19 cellular contexts compared by ENCODE assay signal in genomic region chr7:2830609-2831376, GRCh38. TPM values are rescaled to one million over a fixed set of nuclear protein-coding genes. Genes with fewer than 3 reads are reported as not detected.
DNase-seq lines count a peak whose midpoint lies in the region; ATAC-seq, FAIRE-seq and TF ChIP-seq lines count a peak whose summit lies in the region.
"Had no signal": no experiment of that assay in that cellular context is flagged by ENCODE, and none has a peak within 500 bp of the region (broad histone marks: within the 10 kb centered on the region; RNA-seq: fewer than 3 reads in every experiment).

No MANE protein-coding gene starts in this region.

- peaks cover 9 to 11% of the 10 kb centered on the region in 2 experiments for H3K36me3 ChIP-seq in trophoblast cell (ENCODE audit: control insufficient read depth in 1 of 2, insufficient read depth in 2 of 2, low read length in 2 of 2)

- peak overlapping the region; percentile 83 for H3K27ac ChIP-seq in trophoblast cell (ENCODE audit: low read depth, low read length)

- DNase-seq in GM19239 (ENCODE audit: insufficient read length, low spot score) (no peak), NCI-H226 (peak; percentile 35), choroid plexus epithelial cell (ENCODE audit: low read depth) (peak; percentile 42), trophoblast cell (peak; percentile 82 to 95), NCI-H1105 (lab: John Stamatoyannopoulos, UW) (no peak)
- no peak for DNase-seq in stimulated activated CD4-positive, alpha-beta T cell treated with anti-CD3 and anti-CD28 coated beads, Interleukin-1b, Interleukin-23, amount 100 ng/mL, for 48 hours
- no peak for DNase-seq in activated CD4-positive, alpha-beta memory T cell treated with anti-CD3 and anti-CD28 coated beads for 36 hours
- DNase-seq: Calu3; CD4-positive, CD25-positive, alpha-beta regulatory T cell; DMS79; NCI-H1436 treated with DMSO at 0.1 percent for 48 hours; NCI-H2081 treated with DMSO at 0.1 percent for 48 hours; NCI-H2227 treated with DMSO at 0.1 percent for 48 hours; NCI-H526 treated with DMSO at 0.1 percent for 48 hours; NK-92 treated with Interleukin-12 subunit alpha and Interleukin-12 subunit beta, amount 100 ng/mL, for 24 hours; PC-3 had no signal

- peaks cover 23 to 31% of the 10 kb centered on the region in 2 experiments for H3K4me1 ChIP-seq in trophoblast cell (ENCODE audit: control insufficient read depth in 1 of 2, insufficient read depth in 2 of 2, low read length in 2 of 2)

- CTCF ChIA-PET in activated CD4-positive, alpha-beta memory T cell treated with anti-CD3 and anti-CD28 coated beads for 36 hours (lab: Charles Lee): no interaction called here

- H3K79me1 ChIP-seq in trophoblast cell (ENCODE audit: low read length): peaks cover 44% of the 10 kb centered on the region

- peak overlapping the region; percentile 14 for H2BK12ac ChIP-seq in trophoblast cell (ENCODE audit: low read length)

- H2AK5ac ChIP-seq in trophoblast cell (ENCODE audit: low read length): peak overlapping the region; percentile 36

- ATAC-seq in GM19324 (IDR thresholded peaks at IDR 0.05; ENCODE audit: low FRiP score, unreplicated experiment): no peak
- ATAC-seq: PC-3 had no signal

- H4K8ac ChIP-seq in trophoblast cell (ENCODE audit: low read depth, low read length): peak overlapping the region; percentile 63

- peaks cover 31% of the 10 kb centered on the region for H3K79me2 ChIP-seq in trophoblast cell (ENCODE audit: control insufficient read depth, insufficient read depth, low read length, poor library complexity)

- H3K14ac ChIP-seq in trophoblast cell (ENCODE audit: low read length): peak overlapping the region; percentile 41

- H3K23ac ChIP-seq in trophoblast cell (ENCODE audit: low read length): no peak overlapping the region

- H3K4me1 Mint-ChIP-seq in activated CD4-positive, alpha-beta memory T cell treated with anti-CD3 and anti-CD28 coated beads for 36 hours (ENCODE audit: low read depth): peaks cover 5% of the 10 kb centered on the region

- POLR2A ChIA-PET in activated CD4-positive, alpha-beta memory T cell treated with anti-CD3 and anti-CD28 coated beads for 36 hours (lab: Charles Lee): interaction anchor here (0.6 kb wide), 1 partner anchor 119 kb away, joined by 3 read pairs; no protein-coding TSS in a partner anchor

- FAIRE-seq in GM19239 (lab: Jason Lieb, UNC): peak; percentile 14
- FAIRE-seq: GM12891, H1 had no signal

- peak overlapping the region; percentile 70 for H3K18ac ChIP-seq in trophoblast cell (ENCODE audit: low read length)

- H2BK5ac ChIP-seq in trophoblast cell (ENCODE audit: low read depth, low read length, poor library complexity): peak overlapping the region; percentile 70

- H3K4me3 ChIP-seq in choroid plexus epithelial cell (ENCODE audit: low read depth, low read length): no peak overlapping the region
- no peak overlapping the region for H3K4me3 ChIP-seq in trophoblast cell (ENCODE audit: low read depth, low read length)

- H3K27me3 ChIP-seq in trophoblast cell (ENCODE audit: insufficient read depth, low read length): no peaks in the 10 kb centered on the region

- H4K12ac ChIP-seq in trophoblast cell (ENCODE audit: low read depth, low read length): no peak overlapping the region

- H3K36me3 Mint-ChIP-seq in activated CD4-positive, alpha-beta memory T cell treated with anti-CD3 and anti-CD28 coated beads for 36 hours: peaks cover 11% of the 10 kb centered on the region

- TF ChIP-seq CTCF in choroid plexus epithelial cell (conservative IDR thresholded peaks at IDR 0.05; ENCODE audit: low read depth, low read length): no peak

- H2AFZ ChIP-seq in trophoblast cell (ENCODE audit: insufficient read depth, low read length, poor library complexity): peak overlapping the region; percentile 19

- no peaks in the 10 kb centered on the region for H3K27me3 Mint-ChIP-seq in activated CD4-positive, alpha-beta memory T cell treated with anti-CD3 and anti-CD28 coated beads for 36 hours
- H3K27me3 Mint-ChIP-seq: CD4-positive, CD25-positive, alpha-beta regulatory T cell had no signal

- peak overlapping the region; percentile 9 for H3K4ac ChIP-seq in trophoblast cell (ENCODE audit: low read depth, low read length)

- no peak overlapping the region for H3K4me3 Mint-ChIP-seq in activated CD4-positive, alpha-beta memory T cell treated with anti-CD3 and anti-CD28 coated beads for 36 hours
- H3K4me3 Mint-ChIP-seq: CD4-positive, CD25-positive, alpha-beta regulatory T cell had no signal

- no peaks in the 10 kb centered on the region for H3K9me3 Mint-ChIP-seq in activated CD4-positive, alpha-beta memory T cell treated with anti-CD3 and anti-CD28 coated beads for 36 hours
- H3K9me3 Mint-ChIP-seq: CD4-positive, CD25-positive, alpha-beta regulatory T cell had no signal

- intact Hi-C loops in activated CD4-positive, alpha-beta memory T cell treated with anti-CD3 and anti-CD28 coated beads for 36 hours (cut with micrococcal nuclease): no loop called here

- H4K91ac ChIP-seq in trophoblast cell (ENCODE audit: low read depth, low read length): peak overlapping the region; percentile 75

- no peak overlapping the region for H3K4me2 ChIP-seq in trophoblast cell (ENCODE audit: low read length)

- peak overlapping the region; percentile 49 for H2BK120ac ChIP-seq in trophoblast cell (ENCODE audit: insufficient read depth, low read length, poor library complexity)

- H3K9ac ChIP-seq in trophoblast cell (ENCODE audit: low read length): no peak overlapping the region

- H3K9me3 ChIP-seq in trophoblast cell (ENCODE audit: insufficient read depth, low read depth, low read length): no peaks in the 10 kb centered on the region

- no peak overlapping the region for H3K27ac Mint-ChIP-seq in activated CD4-positive, alpha-beta memory T cell treated with anti-CD3 and anti-CD28 coated beads for 36 hours
- H3K27ac Mint-ChIP-seq: CD4-positive, CD25-positive, alpha-beta regulatory T cell had no signal

- no CpG with 5 or more reads among the region's 8 CpGs for WGBS in trophoblast cell (ENCODE audit: extremely low coverage, insufficient coverage, insufficient read length)

RNA-seq across cellular contexts. Expression of gene GNA12, which starts 13.3 kb away (rescaled TPM):
- polyA plus RNA-seq in trophoblast cell (2013): 166 and 173 TPM in 2 replicates
- total RNA-seq in activated CD4-positive, alpha-beta memory T cell treated with anti-CD3 and anti-CD28 coated beads for 36 hours: 10 to 100 TPM; 23.6 to 23.7 TPM

Comparison
In these comparisons a context has a peak if more than half of its experiments do, and no peak if none do; other contexts are left out.
1. DNase-seq: peak in NCI-H226 (single experiment), choroid plexus epithelial cell (single experiment) and trophoblast cell (2 of 2); none in GM19239 (single experiment), stimulated activated CD4-positive, alpha-beta T cell treated with anti-CD3 and anti-CD28 coated beads, Interleukin-1b, Interleukin-23, amount 100 ng/mL, for 48 hours (single experiment), activated CD4-positive, alpha-beta memory T cell treated with anti-CD3 and anti-CD28 coated beads for 36 hours (single experiment) and NCI-H1105 (single experiment).